ENCODE assay signal across 17 cellular contexts in genomic region chr3:31002730-31003129, GRCh38.
DNase-seq lines count a peak whose midpoint lies in the region; ATAC-seq lines count a peak whose summit lies in the region.
"Had no signal": no experiment of that assay in that cellular context is flagged by ENCODE, and none has a peak within 500 bp of the region (broad histone marks: within the 10 kb centered on the region; RNA-seq: fewer than 3 reads in every experiment).

No MANE protein-coding gene starts in this region.

- DNase-seq in left kidney (ENCODE audit: low read depth, low spot score) (peak; percentile 32), NCI-H2227 treated with DMSO at 0.1 percent for 48 hours (lab: John Stamatoyannopoulos, UW) (no peak), Kasumi-1 (lab: John Stamatoyannopoulos, UW) (no peak), kidney tubule cell (ENCODE audit: low spot score) (no peak)
- DNase-seq in activated CD4-positive, alpha-beta T cell treated with anti-CD3 and anti-CD28 coated beads, Interleukin-2, amount 50 U/mL, for 4 hours = no peak
- DNase-seq: activated CD4-positive, alpha-beta T cell treated with anti-CD3 and anti-CD28 coated beads for 36 hours; brain microvascular endothelial cell; effector memory CD8-positive, alpha-beta T cell; hypothalamus; NCI-H1092 treated with DMSO at 0.1 percent for 48 hours; NCI-H226; pancreas; stimulated activated CD4-positive, alpha-beta T cell treated with anti-CD3 and anti-CD28 coated beads, Interleukin-12 subunit alpha, Interleukin-12 subunit beta, amount 100 ng/mL, for 4 hours had no signal

- ATAC-seq in GM18873 (IDR thresholded peaks at IDR 0.05; ENCODE audit: low FRiP score, unreplicated experiment) = peak; percentile 60
- peak; percentile 63 for ATAC-seq in GM21576 (IDR thresholded peaks at IDR 0.05; ENCODE audit: unreplicated experiment)
- peak; percentile 43 for ATAC-seq in HG03139 (IDR thresholded peaks at IDR 0.05; ENCODE audit: unreplicated experiment)
- ATAC-seq: activated CD4-positive, alpha-beta T cell treated with anti-CD3 and anti-CD28 coated beads for 36 hours; effector memory CD8-positive, alpha-beta T cell; left lobe of liver; pancreas had no signal
